8 cellular contexts compared by ENCODE assay signal in genomic region chr10:104260775-104261115, GRCh38. TPM values are rescaled to one million over a fixed set of nuclear protein-coding genes. Genes with fewer than 3 reads are reported as not detected.
A peak's percentile ranks its signal among the peaks of the same experiment; 100 is the strongest.
DNase-seq lines count a peak whose midpoint lies in the region; ATAC-seq and TF ChIP-seq lines count a peak whose summit lies in the region.

No MANE protein-coding gene starts in this region.

- H3K27me3 Mint-ChIP-seq in CD8-positive, alpha-beta memory T cell = no peaks in the 10 kb centered on the region
- H3K27me3 Mint-ChIP-seq in dendritic cell treated with granulocyte-macrophage colony-stimulating factor and Interleukin-4, amounts not matched to agents 40 ng/mL and 50 ng/mL, for 4 days = no peaks in the 10 kb centered on the region

- DNase-seq in CD8-positive, alpha-beta memory T cell = no peak
- DNase-seq in Panc1 (ENCODE audit: low read depth, low spot score) (no peak), osteoblast (ENCODE audit: insufficient read length, low spot score, missing footprints) (no peak), WERI-Rb-1 (no peak), T1000 (lab: John Stamatoyannopoulos, UW) (no peak), T-helper 9 cell (no peak)

- H3K27ac ChIP-seq in CD8-positive, alpha-beta memory T cell (ENCODE audit: low read depth, low read length) = no peak overlapping the region
- H3K27ac ChIP-seq in Panc1 (ENCODE audit: low read length) = peak overlapping the region; percentile 9; the same call in 1 of the 2 replicates
- H3K27ac ChIP-seq in osteoblast (ENCODE audit: low read depth, low read length) = peak overlapping the region; percentile 51
- no peak overlapping the region for H3K27ac ChIP-seq in WERI-Rb-1

- H2AFZ ChIP-seq in osteoblast (ENCODE audit: low read length) = no peak overlapping the region

- H3K9me3 Mint-ChIP-seq in CD8-positive, alpha-beta memory T cell = no peaks in the 10 kb centered on the region
- no peaks in the 10 kb centered on the region for H3K9me3 Mint-ChIP-seq in dendritic cell treated with granulocyte-macrophage colony-stimulating factor and Interleukin-4, amounts not matched to agents 40 ng/mL and 50 ng/mL, for 4 days

- peaks cover 83% of the 10 kb centered on the region for H3K79me2 ChIP-seq in osteoblast (ENCODE audit: insufficient read depth, low read length)

- peaks cover 36% of the 10 kb centered on the region for H3K36me3 ChIP-seq in CD8-positive, alpha-beta memory T cell (ENCODE audit: insufficient read depth, low read length)
- H3K36me3 ChIP-seq in Panc1 (ENCODE audit: control insufficient read depth, insufficient read depth, low read length) (peaks cover 52% of the 10 kb centered on the region), osteoblast (ENCODE audit: insufficient read depth, low read length) (peaks cover 91% of the 10 kb centered on the region), WERI-Rb-1 (peaks cover 71% of the 10 kb centered on the region)

- H3K27me3 ChIP-seq in CD8-positive, alpha-beta memory T cell (ENCODE audit: insufficient read depth, low read length, poor library complexity, severe bottlenecking) = no peaks in the 10 kb centered on the region
- H3K27me3 ChIP-seq in Panc1 (ENCODE audit: control insufficient read depth, insufficient read depth, low read length) (no peaks in the 10 kb centered on the region), osteoblast (ENCODE audit: insufficient read depth, low read length) (no peaks in the 10 kb centered on the region), WERI-Rb-1 (ENCODE audit: insufficient read depth, low read depth, severe bottlenecking) (no peaks in the 10 kb centered on the region)

- H3K36me3 Mint-ChIP-seq in CD8-positive, alpha-beta memory T cell = peaks cover 0 to 80% (median 21%) of the 10 kb centered on the region in 3 donors
- H3K36me3 Mint-ChIP-seq in dendritic cell treated with granulocyte-macrophage colony-stimulating factor and Interleukin-4, amounts not matched to agents 40 ng/mL and 50 ng/mL, for 4 days (ENCODE audit: low read depth) = peaks cover 85% of the 10 kb centered on the region

- in situ Hi-C loops in Panc1 (cut with HindIII; ENCODE audit: low pct_unique_long_range_greater_than_20kb, low sequenced_read_pairs) = no loop called here

- POLR2A ChIA-PET in CD8-positive, alpha-beta memory T cell (lab: Charles Lee) = no interaction called here
- POLR2A ChIA-PET in Panc1 (lab: Charles Lee) = interaction anchor here (0.6 kb wide), 1 partner anchor 11 kb away, joined by 6 read pairs; no protein-coding TSS in a partner anchor

- H3K4me1 Mint-ChIP-seq in CD8-positive, alpha-beta memory T cell = peaks cover 72 to 96% (median 84%) of the 10 kb centered on the region in 3 donors
- peaks cover 43% of the 10 kb centered on the region for H3K4me1 Mint-ChIP-seq in dendritic cell treated with granulocyte-macrophage colony-stimulating factor and Interleukin-4, amounts not matched to agents 40 ng/mL and 50 ng/mL, for 4 days (ENCODE audit: low read depth)

- H3K9me3 ChIP-seq in CD8-positive, alpha-beta memory T cell (ENCODE audit: low read length) = no peaks in the 10 kb centered on the region
- H3K9me3 ChIP-seq in Panc1 (ENCODE audit: control insufficient read depth, insufficient read depth, low read depth, low read length) (no peaks in the 10 kb centered on the region), osteoblast (ENCODE audit: low read depth, low read length) (no peaks in the 10 kb centered on the region), WERI-Rb-1 (ENCODE audit: severe bottlenecking) (no peaks in the 10 kb centered on the region)

- no peak overlapping the region for H3K4me3 ChIP-seq in CD8-positive, alpha-beta memory T cell (ENCODE audit: low read length)
- H3K4me3 ChIP-seq in Panc1 (ENCODE audit: low read depth in 2 of 2, low read length in 2 of 2) = no peak overlapping the region
- no peak overlapping the region for H3K4me3 ChIP-seq in osteoblast (ENCODE audit: insufficient read depth, low read length)
- no peak overlapping the region for H3K4me3 ChIP-seq in WERI-Rb-1 (ENCODE audit: low read depth, low read length)

- H3K4me3 Mint-ChIP-seq in CD8-positive, alpha-beta memory T cell = peak overlapping the region in 6 of 7 donors; percentile 5 to 44 (median 16)
- peak overlapping the region; percentile 11 for H3K4me3 Mint-ChIP-seq in dendritic cell treated with granulocyte-macrophage colony-stimulating factor and Interleukin-4, amounts not matched to agents 40 ng/mL and 50 ng/mL, for 4 days

- CTCF ChIA-PET in CD8-positive, alpha-beta memory T cell (lab: Charles Lee) = interaction anchor here (8.2 kb wide), 1 partner anchor 15 kb away, joined by 57 read pairs; no protein-coding TSS in a partner anchor
- CTCF ChIA-PET in Panc1 (lab: Charles Lee) = no interaction called here

- intact Hi-C loops in Panc1 (cut with micrococcal nuclease; ENCODE audit: unreplicated experiment) = no loop called here
- intact Hi-C loops in dendritic cell treated with granulocyte-macrophage colony-stimulating factor and Interleukin-4, amounts not matched to agents 40 ng/mL and 50 ng/mL, for 4 days (cut with micrococcal nuclease) = loop anchor here (10.0 kb wide), 1 partner anchor 136 kb away; the partner anchor contains the start of gene SFR1

- H3K4me1 ChIP-seq in CD8-positive, alpha-beta memory T cell (ENCODE audit: insufficient read depth, low read length) = peaks cover 70% of the 10 kb centered on the region
- H3K4me1 ChIP-seq in Panc1 (ENCODE audit: control insufficient read depth, insufficient read depth, low read length) = peaks cover 36% of the 10 kb centered on the region
- H3K4me1 ChIP-seq in osteoblast (ENCODE audit: insufficient read depth, low read length) = peaks cover 41% of the 10 kb centered on the region

- H3K27ac Mint-ChIP-seq in CD8-positive, alpha-beta memory T cell = peak overlapping the region; percentile 15 to 85 (median 64)
- H3K27ac Mint-ChIP-seq in dendritic cell treated with granulocyte-macrophage colony-stimulating factor and Interleukin-4, amounts not matched to agents 40 ng/mL and 50 ng/mL, for 4 days = peak overlapping the region; percentile 43

- peak overlapping the region; percentile 30 for H3K4me2 ChIP-seq in osteoblast (ENCODE audit: insufficient read depth, low read length)

- no peak for TF ChIP-seq CTCF in Panc1 (IDR thresholded peaks at IDR 0.05)
- no peak for TF ChIP-seq CTCF in osteoblast (IDR thresholded peaks at IDR 0.05; ENCODE audit: extremely low read depth, low read depth, low read length)
- no peak for TF ChIP-seq CTCF in WERI-Rb-1 (IDR thresholded peaks at IDR 0.05; ENCODE audit: low read depth, low read length)

- no TSS peak for BruUV-seq in Panc1 (replicated peaks; lab: Mats Ljungman, UMichigan)

- no peak for ATAC-seq in Panc1
- ATAC-seq in HG03439 (IDR thresholded peaks at IDR 0.05; ENCODE audit: unreplicated experiment) = no peak

- peaks cover 30% of the 10 kb centered on the region for H4K20me1 ChIP-seq in osteoblast (ENCODE audit: insufficient read depth, low read length)

RNA-seq across cellular contexts. Expression of gene GSTO1, which starts 6.1 kb away (rescaled TPM):
- 100 to 1,000 TPM; 122 TPM for total RNA-seq in CD8-positive, alpha-beta memory T cell
- 167 TPM for polyA plus RNA-seq in CD8-positive, alpha-beta memory T cell
- total RNA-seq in Panc1 (2021; ENCODE audit: unreplicated experiment) = 134 TPM
- 123 TPM for polyA plus RNA-seq in Panc1 (2012; ENCODE audit: insufficient read length)
- 149 and 177 TPM in 2 replicates for total RNA-seq in osteoblast

RNA-seq across cellular contexts. Expression of gene GSTO2, which starts 8.2 kb away (rescaled TPM):
- 1 to 10 TPM in 1 of 2 experiments, under 1 TPM in 1; 0.93 to 1.1 TPM for total RNA-seq in CD8-positive, alpha-beta memory T cell
- 0.60 TPM for polyA plus RNA-seq in CD8-positive, alpha-beta memory T cell
- 28.5 TPM for total RNA-seq in Panc1 (2021; ENCODE audit: unreplicated experiment)
- 31.6 TPM for polyA plus RNA-seq in Panc1 (2012; ENCODE audit: insufficient read length)
- 1.8 and 2.2 TPM in 2 replicates for total RNA-seq in osteoblast

RNA-seq across cellular contexts. Expression of gene CFAP43, which starts 28.6 kb away (rescaled TPM):
- under 1 TPM in 1 of 2 experiments, not detected in 1; 0.07 TPM for total RNA-seq in CD8-positive, alpha-beta memory T cell
- not detected for polyA plus RNA-seq in CD8-positive, alpha-beta memory T cell
- total RNA-seq in Panc1 (2021; ENCODE audit: unreplicated experiment) = 0.21 TPM
- 0.16 TPM for polyA plus RNA-seq in Panc1 (2012; ENCODE audit: insufficient read length)
- total RNA-seq in osteoblast = 0.36 and 0.59 TPM in 2 replicates

Comparison
In these comparisons a context has a peak if more than half of its experiments do, and no peak if none do; other contexts are left out.
1. H3K27ac ChIP-seq: peak in Panc1 (single experiment) and osteoblast (single experiment); none in CD8-positive, alpha-beta memory T cell (single experiment) and WERI-Rb-1 (single experiment).